ENCODE assay signal across 21 cellular contexts in the genomic region with DNA sequence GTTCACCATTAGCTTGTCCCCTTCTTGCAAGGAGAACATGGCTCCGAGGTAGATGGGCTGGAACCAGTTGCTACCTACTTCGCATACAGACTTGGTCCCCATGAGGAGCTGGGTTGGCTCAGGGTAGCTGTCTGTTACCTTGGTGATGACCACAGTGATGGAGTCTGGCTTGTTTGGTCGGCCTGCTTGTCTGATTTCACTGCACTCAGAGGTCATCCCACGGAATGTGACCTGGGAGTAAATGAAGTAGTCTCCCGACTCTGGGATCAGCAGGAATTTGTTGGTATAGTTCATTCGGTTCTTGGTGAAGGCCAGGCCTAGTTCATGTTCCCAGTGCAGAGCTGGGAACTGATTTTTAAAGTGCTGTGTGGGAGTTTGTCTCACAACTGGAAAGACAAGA. TPM values are rescaled to one million over a fixed set of nuclear protein-coding genes. Genes with fewer than 3 reads are reported as not detected.
"Had no signal": no experiment of that assay in that cellular context is flagged by ENCODE, and none has a peak within 500 bp of the region (broad histone marks: within the 10 kb centered on the region; RNA-seq: fewer than 3 reads in every experiment).

No MANE protein-coding gene starts in this region.

- FAIRE-seq: endothelial cell of umbilical vein, small intestine had no signal

- ATAC-seq: heart left ventricle; left lung; naive thymus-derived CD8-positive, alpha-beta T cell; T-helper 17 cell; WTC11 had no signal

- H3K27ac Mint-ChIP-seq: activated CD4-positive, alpha-beta memory T cell treated with anti-CD3 and anti-CD28 coated beads, Interleukin-2, amount 10 ng/mL, durations not matched to agents 7 days and 5 days; activated T-cell treated with anti-CD3 and anti-CD28 coated beads, Interleukin-2, amount 50 U/mL, for 24 hours; brain; T-helper 17 cell; WTC11 had no signal

- H3K27me3 Mint-ChIP-seq: activated T-cell treated with anti-CD3 and anti-CD28 coated beads, Interleukin-2, amount 50 U/mL, for 24 hours; brain; naive thymus-derived CD8-positive, alpha-beta T cell; T-helper 17 cell had no signal

- H3K9me3 Mint-ChIP-seq: activated CD4-positive, alpha-beta memory T cell treated with anti-CD3 and anti-CD28 coated beads, Interleukin-2, amount 10 ng/mL, durations not matched to agents 7 days and 5 days; activated T-cell treated with anti-CD3 and anti-CD28 coated beads, Interleukin-2, amount 50 U/mL, for 24 hours; brain; naive thymus-derived CD8-positive, alpha-beta T cell; WTC11 had no signal

- H3K36me3 Mint-ChIP-seq: brain; naive thymus-derived CD8-positive, alpha-beta T cell; WTC11 had no signal

- H3K9me3 ChIP-seq: colonic mucosa, heart left ventricle, left lung, right atrium auricular region, tibial nerve had no signal

- H3K4me1 Mint-ChIP-seq: activated CD4-positive, alpha-beta memory T cell treated with anti-CD3 and anti-CD28 coated beads, Interleukin-2, amount 10 ng/mL, durations not matched to agents 7 days and 5 days; WTC11 had no signal

- H3K27me3 ChIP-seq: colonic mucosa, left lung, right atrium auricular region, tibial nerve had no signal

- H3K27ac ChIP-seq: colonic mucosa, heart left ventricle, left lung, right atrium auricular region, tibial nerve had no signal

- DNase-seq: activated CD4-positive, alpha-beta memory T cell treated with anti-CD3 and anti-CD28 coated beads, Interleukin-2, amount 10 ng/mL, durations not matched to agents 7 days and 5 days; activated CD4-positive, alpha-beta T cell treated with anti-CD3 and anti-CD28 coated beads for 4 hours; activated naive CD4-positive, alpha-beta T cell treated with anti-CD3 and anti-CD28 coated beads, Interleukin-2, amount 50 U/mL, for 16 hours; activated T-cell treated with anti-CD3 and anti-CD28 coated beads, Interleukin-2, amount 50 U/mL, for 24 hours; amniotic stem cell; central memory CD4-positive, alpha-beta T cell; colonic mucosa; foreskin melanocyte; heart left ventricle; left lung; mammary epithelial cell; naive thymus-derived CD8-positive, alpha-beta T cell; small intestine; stimulated activated CD4-positive, alpha-beta T cell treated with anti-CD3 and anti-CD28 coated beads, Interleukin-4, amount 100 ng/mL, for 24 hours; stimulated activated naive CD4-positive, alpha-beta T cell; T-helper 17 cell had no signal

- H3K4me3 Mint-ChIP-seq: activated CD4-positive, alpha-beta memory T cell treated with anti-CD3 and anti-CD28 coated beads, Interleukin-2, amount 10 ng/mL, durations not matched to agents 7 days and 5 days; activated T-cell treated with anti-CD3 and anti-CD28 coated beads, Interleukin-2, amount 50 U/mL, for 24 hours; brain; naive thymus-derived CD8-positive, alpha-beta T cell; T-helper 17 cell; WTC11 had no signal

- H3K36me3 ChIP-seq: colonic mucosa, heart left ventricle, right atrium auricular region, tibial nerve had no signal

- H3K4me3 ChIP-seq: colonic mucosa, heart left ventricle, left lung, right atrium auricular region, tibial nerve had no signal

- H3K4me1 ChIP-seq: colonic mucosa, left lung, right atrium auricular region had no signal

RNA-seq across cellular contexts. Expression of a gene that starts 15.3 kb away (rescaled TPM):
- total RNA-seq: naive thymus-derived CD8-positive, alpha-beta T cell had no signal
- polyA plus RNA-seq: naive thymus-derived CD8-positive, alpha-beta T cell had no signal
